23 cellular contexts compared by ENCODE assay signal in the genomic region with DNA sequence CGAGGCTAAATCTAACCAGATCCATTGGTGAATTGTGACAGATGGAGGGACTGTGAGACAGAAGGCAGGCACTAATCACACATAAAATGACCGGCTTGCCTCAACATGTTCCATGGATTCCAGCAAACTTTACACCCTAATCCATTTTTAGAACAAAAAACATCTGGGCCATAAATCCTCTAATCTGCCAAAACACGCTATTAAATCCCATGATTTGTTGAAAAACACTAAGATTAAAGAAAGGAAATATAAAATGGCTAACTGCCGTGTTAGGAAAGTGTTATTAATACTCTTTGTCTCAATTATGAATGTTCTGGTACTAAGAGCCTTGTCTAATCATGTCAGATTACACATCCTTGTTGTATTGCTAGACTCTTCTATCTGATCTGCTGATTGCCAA.
DNase-seq lines count a peak whose midpoint lies in the region; ATAC-seq, FAIRE-seq and TF ChIP-seq lines count a peak whose summit lies in the region.
"Had no signal": no experiment of that assay in that cellular context is flagged by ENCODE, and none has a peak within 500 bp of the region (broad histone marks: within the 10 kb centered on the region; RNA-seq: fewer than 3 reads in every experiment).

No MANE protein-coding gene starts in this region.

- no peak overlapping the region for H3K4me3 ChIP-seq in SJCRH30
- H3K4me3 ChIP-seq: gastroesophageal sphincter, testis had no signal

- peaks cover 10% of the 10 kb centered on the region for H3K4me1 ChIP-seq in SJCRH30
- H3K4me1 ChIP-seq: testis had no signal

- TF ChIP-seq CTCF in D721Med (IDR thresholded peaks at IDR 0.05; ENCODE audit: insufficient read depth, missing control alignments) = no peak

- no peaks in the 10 kb centered on the region for H3K9me3 ChIP-seq in SJCRH30 (replicated peaks)
- H3K9me3 ChIP-seq: gastroesophageal sphincter, testis had no signal

- no peak for ATAC-seq in GM21737 (IDR thresholded peaks at IDR 0.05; ENCODE audit: unreplicated experiment)
- ATAC-seq in HG02970 (IDR thresholded peaks at IDR 0.05; ENCODE audit: low FRiP score, unreplicated experiment) = no peak
- ATAC-seq: gastroesophageal sphincter, left cardiac atrium, Right ventricle myocardium inferior, T-cell had no signal

- H3K36me3 ChIP-seq in SJCRH30 = peaks cover 3% of the 10 kb centered on the region; the same call in 1 of the 2 replicates
- H3K36me3 ChIP-seq: gastroesophageal sphincter had no signal

- FAIRE-seq in D721Med (lab: Jason Lieb, UNC) = peak; percentile 97
- FAIRE-seq: GM12892 had no signal

- DNase-seq in D721Med (ENCODE audit: insufficient read length, low spot score) (no peak), NCI-H1694 treated with DMSO at 0.1 percent for 48 hours (lab: John Stamatoyannopoulos, UW) (peak; percentile 100), SJCRH30 (peak; percentile 28 to 69), left kidney (ENCODE audit: low read depth, low spot score) (peak; percentile 8), NCI-H2029 treated with DMSO at 0.1 percent for 48 hours (lab: John Stamatoyannopoulos, UW) (no peak)
- DNase-seq in activated CD4-positive, alpha-beta T cell treated with anti-CD3 and anti-CD28 coated beads for 4 hours = no peak
- DNase-seq: activated CD4-positive, alpha-beta T cell treated with anti-CD3 and anti-CD28 coated beads, Interleukin-2, amount 50 U/mL, for 1 hour; activated CD8-positive, alpha-beta memory T cell treated with anti-CD3 and anti-CD28 coated beads, Interleukin-2, amount 50 U/mL, for 4 hours; activated effector memory CD4-positive, alpha-beta T cell treated with Interleukin-2 at 50 U/mL for 16 hours; DMS79; Karpas-422; left cardiac atrium; midbrain; NCI-H1092; T-cell; testis had no signal

- no peaks in the 10 kb centered on the region for H3K27me3 ChIP-seq in SJCRH30
- H3K27me3 ChIP-seq: gastroesophageal sphincter, testis had no signal

- H3K27ac ChIP-seq in SJCRH30 = peak overlapping the region; percentile 28
- H3K27ac ChIP-seq: C4-2B, epithelial cell of prostate, testis had no signal

Comparison
In these comparisons a context has a peak if more than half of its experiments do, and no peak if none do; other contexts are left out.
1. DNase-seq: peak in NCI-H1694 treated with DMSO at 0.1 percent for 48 hours (single experiment), SJCRH30 (2 of 2) and left kidney (single experiment); none in D721Med (single experiment), NCI-H2029 treated with DMSO at 0.1 percent for 48 hours (single experiment) and activated CD4-positive, alpha-beta T cell treated with anti-CD3 and anti-CD28 coated beads for 4 hours (0 of 2).